Comparison of ENCODE assay signal across 9 cellular contexts in the genomic region with DNA sequence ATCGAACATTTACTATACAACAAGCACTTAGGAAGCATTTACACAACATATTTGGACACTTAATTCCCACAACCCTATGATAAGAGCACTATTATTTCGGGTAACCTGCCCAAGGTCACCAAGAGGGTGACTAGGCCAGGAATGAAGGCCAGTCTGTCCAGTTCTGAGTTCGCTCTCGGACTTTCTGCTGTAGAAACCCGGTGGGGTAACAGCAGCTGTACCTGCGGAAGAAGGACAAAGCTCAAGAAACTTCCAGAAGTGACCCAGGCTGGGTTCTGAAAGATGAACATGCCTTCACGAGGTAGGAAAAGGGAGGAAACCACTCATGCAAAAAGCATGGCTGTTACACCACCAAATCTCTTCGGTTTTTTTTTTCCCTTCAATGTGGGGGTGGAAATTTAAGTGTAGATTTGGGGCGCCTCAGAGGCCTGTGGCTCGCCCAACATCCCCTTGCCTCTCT. TPM values are rescaled to one million over a fixed set of nuclear protein-coding genes. Genes with fewer than 3 reads are reported as not detected.
A peak's percentile ranks its signal among the peaks of the same experiment; 100 is the strongest.
DNase-seq lines count a peak whose midpoint lies in the region; ATAC-seq and TF ChIP-seq lines count a peak whose summit lies in the region.
"Had no signal": no experiment of that assay in that cellular context is flagged by ENCODE, and none has a peak within 500 bp of the region (broad histone marks: within the 10 kb centered on the region; RNA-seq: fewer than 3 reads in every experiment).

No MANE protein-coding gene starts in this region.

- no peaks in the 10 kb centered on the region for H3K9me2 ChIP-seq in DOHH2 (replicated peaks; ENCODE audit: control insufficient read depth, low read length)
- no peaks in the 10 kb centered on the region for H3K9me2 ChIP-seq in PC-9 (ENCODE audit: insufficient read depth)

- H3K36me3 ChIP-seq in DOHH2 (ENCODE audit: control insufficient read depth, low read length) (no peaks in the 10 kb centered on the region), PC-9 (ENCODE audit: low read depth) (no peaks in the 10 kb centered on the region), esophagus (ENCODE audit: control insufficient read depth in 2 of 2, insufficient read depth in 2 of 2, low read length in 1 of 2) (no peaks in the 10 kb centered on the region), osteoblast (ENCODE audit: insufficient read depth, low read length) (no peaks in the 10 kb centered on the region)

- H3K4me2 ChIP-seq in DOHH2 (ENCODE audit: low read length) = peak overlapping the region; percentile 90
- peak overlapping the region; percentile 99 for H3K4me2 ChIP-seq in PC-9
- H3K4me2 ChIP-seq in osteoblast (ENCODE audit: insufficient read depth, low read length) = peak overlapping the region; percentile 76

- WGBS in esophagus, 2 donors = 27 to 32% methylated on average over 10 of the region's 10 CpGs

- H3F3A ChIP-seq in DOHH2 (ENCODE audit: control insufficient read depth, insufficient read depth) (no peaks in the 10 kb centered on the region), PC-9 (ENCODE audit: insufficient read depth, low read depth) (0 out of 2 replicates have a peak, but pooled peaks cover 6% of the 10 kb centered on the region)

- TSS peak; percentile 91 for BruUV-seq in PC-9 (replicated peaks; lab: Mats Ljungman, UMichigan)

- H3K79me2 ChIP-seq in DOHH2 (ENCODE audit: control insufficient read depth, low read length) = no peaks in the 10 kb centered on the region
- peaks cover 4% of the 10 kb centered on the region for H3K79me2 ChIP-seq in PC-9 (ENCODE audit: low read depth)
- H3K79me2 ChIP-seq in osteoblast (ENCODE audit: insufficient read depth, low read length) = no peaks in the 10 kb centered on the region

- intact Hi-C loops in PC-9 (cut with micrococcal nuclease; ENCODE audit: unreplicated experiment) = loop anchor here (1.0 to 2.0 kb wide), 2 partner anchors 15 to 24 kb away; a partner anchor contains a TSS

- no peaks in the 10 kb centered on the region for H3K27me3 ChIP-seq in DOHH2 (ENCODE audit: control insufficient read depth, low read length)
- H3K27me3 ChIP-seq in PC-9 (ENCODE audit: insufficient read depth, low read depth) = no peaks in the 10 kb centered on the region
- no peaks in the 10 kb centered on the region for H3K27me3 ChIP-seq in esophagus (ENCODE audit: control insufficient read depth in 1 of 2, insufficient read depth in 2 of 2, low read length in 2 of 2)
- H3K27me3 ChIP-seq in osteoblast (ENCODE audit: insufficient read depth, low read length) = no peaks in the 10 kb centered on the region

- H2AFZ ChIP-seq in PC-9 (peak overlapping the region; percentile 58), osteoblast (ENCODE audit: low read length) (peak overlapping the region; percentile 69)

- peak in 1 of 2 experiments; percentile 8 for DNase-seq in PC-9
- DNase-seq in osteoblast (ENCODE audit: insufficient read length, low spot score, missing footprints) = no peak
- no peak for DNase-seq in EL
- DNase-seq in HT-29 (ENCODE audit: low spot score) = no peak

- H3K27ac ChIP-seq in DOHH2 (ENCODE audit: low read depth, low read length) (no peak overlapping the region), PC-9 (peak overlapping the region; percentile 73), esophagus (ENCODE audit: low read depth in 2 of 2, low read length in 1 of 2) (peak overlapping the region; percentile 71 to 94), osteoblast (ENCODE audit: low read depth, low read length) (peak overlapping the region; percentile 45)

- H3K4me1 ChIP-seq in DOHH2 (ENCODE audit: control insufficient read depth, low read length) (peaks cover 12% of the 10 kb centered on the region), PC-9 (replicated peaks; ENCODE audit: insufficient read depth) (no peaks in the 10 kb centered on the region), esophagus (ENCODE audit: control insufficient read depth in 2 of 2, insufficient read depth in 2 of 2, low read length in 1 of 2) (peaks cover 0 to 3% of the 10 kb centered on the region in 2 donors), osteoblast (ENCODE audit: insufficient read depth, low read length) (peaks cover 8% of the 10 kb centered on the region)

- H3K4me3 ChIP-seq in DOHH2 (ENCODE audit: low read length) = peak overlapping the region; percentile 82
- H3K4me3 ChIP-seq in PC-9 = peak overlapping the region; percentile 82
- peak overlapping the region; percentile 54 to 76 for H3K4me3 ChIP-seq in esophagus (ENCODE audit: low read depth in 1 of 2, low read length in 2 of 2)
- H3K4me3 ChIP-seq in osteoblast (ENCODE audit: insufficient read depth, low read length) = peak overlapping the region; percentile 70

- ATAC-seq in HG03521 (IDR thresholded peaks at IDR 0.05; ENCODE audit: unreplicated experiment) (no peak), GM18520 (IDR thresholded peaks at IDR 0.05; ENCODE audit: unreplicated experiment) (no peak)

- H4K20me1 ChIP-seq in DOHH2 (ENCODE audit: control insufficient read depth, insufficient read depth, low read depth, low read length) = no peaks in the 10 kb centered on the region
- no peaks in the 10 kb centered on the region for H4K20me1 ChIP-seq in PC-9 (ENCODE audit: insufficient read depth)
- no peaks in the 10 kb centered on the region for H4K20me1 ChIP-seq in osteoblast (ENCODE audit: insufficient read depth, low read length)

- CTCF ChIA-PET in PC-9 (lab: Charles Lee) = interaction anchor here (0.7 to 1.0 kb wide), 2 partner anchors 78 to 89 kb away, joined by 3 read pairs; no protein-coding TSS in a partner anchor

- POLR2A ChIA-PET in PC-9 (lab: Charles Lee; ENCODE audit: unreplicated experiment) = interaction anchor here (0.6 to 1.1 kb wide), 3 partner anchors 26 to 285 kb away, joined by 6 to 8 read pairs (median 6); no protein-coding TSS in a partner anchor

- TF ChIP-seq CTCF in DOHH2 (IDR thresholded peaks at IDR 0.05; ENCODE audit: low read depth, low read length, poor library complexity, severe bottlenecking) (no peak), PC-9 (conservative IDR thresholded peaks at IDR 0.05) (no peak), osteoblast (IDR thresholded peaks at IDR 0.05; ENCODE audit: extremely low read depth, low read depth, low read length) (no peak)

- H3K9me3 ChIP-seq in DOHH2 (ENCODE audit: control insufficient read depth, insufficient read depth, low read length) (no peaks in the 10 kb centered on the region), PC-9 (ENCODE audit: insufficient read depth, low read depth) (no peaks in the 10 kb centered on the region), esophagus (ENCODE audit: control insufficient read depth in 2 of 2, insufficient read depth in 1 of 2, low read depth in 1 of 2, low read length in 1 of 2) (no peaks in the 10 kb centered on the region), osteoblast (ENCODE audit: low read depth, low read length) (no peaks in the 10 kb centered on the region)

RNA-seq across cellular contexts. Expression of a gene that starts 10.8 kb away (rescaled TPM):
- total RNA-seq in PC-9 (2021) (not detected in 2 replicates), osteoblast (not detected in 2 replicates)
- under 1 TPM; 0.25 to 0.57 TPM for polyA plus RNA-seq in esophagus
- total RNA-seq in HT-29 (2014; rRNA removed; shearing (Covaris generic)) = not detected in 2 replicates
- total RNA-seq: NCI-H460 had no signal

RNA-seq across cellular contexts. Expression of a gene that starts 14.7 kb away (rescaled TPM):
- total RNA-seq in PC-9 (2021) (3.2 and 3.6 TPM in 2 replicates), osteoblast (1.1 and 1.2 TPM in 2 replicates)
- polyA plus RNA-seq in esophagus = under 1 TPM; 0.47 to 0.55 TPM
- 0.05 TPM in 1 of 2 replicates, not detected in the other for total RNA-seq in HT-29 (2014; rRNA removed; shearing (Covaris generic))

RNA-seq across cellular contexts. Expression of a gene that starts 23.8 kb away (rescaled TPM):
- total RNA-seq in PC-9 (2021) = 1,857 and 3,341 TPM in 2 replicates
- polyA plus RNA-seq in esophagus = not detected
- total RNA-seq in osteoblast = under 0.01 TPM in 2 replicates
- total RNA-seq in HT-29 (2014; rRNA removed; shearing (Covaris generic)) = under 0.01 TPM in 1 of 2 replicates, not detected in the other
- total RNA-seq: NCI-H460 had no signal

RNA-seq across cellular contexts. Expression of a gene that starts 25.1 kb away (rescaled TPM):
- total RNA-seq in PC-9 (2021) (2,281 and 3,957 TPM in 2 replicates), osteoblast (under 0.01 TPM in 2 replicates)
- not detected for polyA plus RNA-seq in esophagus
- under 0.01 TPM in 1 of 2 replicates, not detected in the other for total RNA-seq in HT-29 (2014; rRNA removed; shearing (Covaris generic))
- total RNA-seq: NCI-H460 had no signal

RNA-seq across cellular contexts. Expression of a gene that starts 51.3 kb away (rescaled TPM):
- total RNA-seq in PC-9 (2021) = 191 and 218 TPM in 2 replicates
- polyA plus RNA-seq in esophagus = 10 to 100 TPM; 17.3 to 32.1 TPM
- 41.6 and 46.3 TPM in 2 replicates for total RNA-seq in osteoblast
- 59.7 and 63.0 TPM in 2 replicates for total RNA-seq in HT-29 (2014; rRNA removed; shearing (Covaris generic))

Comparison
In these comparisons a context has a peak if more than half of its experiments do, and no peak if none do; other contexts are left out.
1. RNA of a gene that starts 23.8 kb away (total RNA-seq): 1,857 to 3,341 TPM in PC-9; under 0.01 TPM in osteoblast and under 0.01 TPM in HT-29; every median in the first group is over 1,000 times any median in the second.
2. Peak in every context shown above with its lines, with median percentiles within 50 percentile points of each other: H3K4me2 ChIP-seq and H3K4me3 ChIP-seq.